1 cellular context compared by ENCODE assay signal in the genomic region with DNA sequence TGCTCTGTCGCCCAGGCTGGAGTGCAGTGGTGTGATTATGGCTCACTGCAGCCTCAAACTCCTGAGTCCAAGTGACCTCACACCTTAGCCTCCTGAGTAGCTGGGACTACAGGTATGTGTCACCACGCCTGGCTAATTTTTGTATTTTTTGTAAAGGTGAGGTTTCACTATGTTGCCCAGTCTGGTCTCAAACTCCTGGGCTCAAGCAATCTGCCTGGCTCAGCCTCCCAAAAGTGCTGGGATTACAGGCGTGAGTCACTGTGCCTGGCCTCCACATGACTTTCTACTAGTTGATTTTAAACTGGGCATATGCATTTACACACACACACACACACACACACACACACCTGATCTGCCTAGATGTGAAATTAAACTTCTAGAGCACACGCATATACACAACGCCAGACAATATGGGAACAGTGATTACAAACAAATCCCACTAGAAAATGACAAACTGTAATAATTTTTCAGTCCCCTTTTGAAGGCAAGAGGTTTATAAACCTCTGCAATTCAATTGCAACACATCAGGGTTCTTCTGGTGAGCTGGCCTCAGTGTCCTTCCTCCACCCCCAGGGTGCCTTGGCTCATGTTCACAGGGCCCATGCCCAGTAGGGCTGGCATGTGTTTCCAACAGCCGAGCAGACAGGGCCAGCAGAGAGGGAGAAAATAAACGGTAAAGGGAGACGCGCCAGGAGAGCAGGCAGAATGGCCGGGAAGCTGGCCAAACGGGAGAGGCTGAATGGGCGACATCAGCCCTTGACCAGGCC.
TF ChIP-seq lines count a peak whose summit lies in the region.

No MANE protein-coding gene starts in this region.

TF ChIP-seq in GM23338, 12 proteins besides CTCF, POLR2A, EP300 and RAD21 (continued from another document):
- TF ChIP-seq, protein P1, sequence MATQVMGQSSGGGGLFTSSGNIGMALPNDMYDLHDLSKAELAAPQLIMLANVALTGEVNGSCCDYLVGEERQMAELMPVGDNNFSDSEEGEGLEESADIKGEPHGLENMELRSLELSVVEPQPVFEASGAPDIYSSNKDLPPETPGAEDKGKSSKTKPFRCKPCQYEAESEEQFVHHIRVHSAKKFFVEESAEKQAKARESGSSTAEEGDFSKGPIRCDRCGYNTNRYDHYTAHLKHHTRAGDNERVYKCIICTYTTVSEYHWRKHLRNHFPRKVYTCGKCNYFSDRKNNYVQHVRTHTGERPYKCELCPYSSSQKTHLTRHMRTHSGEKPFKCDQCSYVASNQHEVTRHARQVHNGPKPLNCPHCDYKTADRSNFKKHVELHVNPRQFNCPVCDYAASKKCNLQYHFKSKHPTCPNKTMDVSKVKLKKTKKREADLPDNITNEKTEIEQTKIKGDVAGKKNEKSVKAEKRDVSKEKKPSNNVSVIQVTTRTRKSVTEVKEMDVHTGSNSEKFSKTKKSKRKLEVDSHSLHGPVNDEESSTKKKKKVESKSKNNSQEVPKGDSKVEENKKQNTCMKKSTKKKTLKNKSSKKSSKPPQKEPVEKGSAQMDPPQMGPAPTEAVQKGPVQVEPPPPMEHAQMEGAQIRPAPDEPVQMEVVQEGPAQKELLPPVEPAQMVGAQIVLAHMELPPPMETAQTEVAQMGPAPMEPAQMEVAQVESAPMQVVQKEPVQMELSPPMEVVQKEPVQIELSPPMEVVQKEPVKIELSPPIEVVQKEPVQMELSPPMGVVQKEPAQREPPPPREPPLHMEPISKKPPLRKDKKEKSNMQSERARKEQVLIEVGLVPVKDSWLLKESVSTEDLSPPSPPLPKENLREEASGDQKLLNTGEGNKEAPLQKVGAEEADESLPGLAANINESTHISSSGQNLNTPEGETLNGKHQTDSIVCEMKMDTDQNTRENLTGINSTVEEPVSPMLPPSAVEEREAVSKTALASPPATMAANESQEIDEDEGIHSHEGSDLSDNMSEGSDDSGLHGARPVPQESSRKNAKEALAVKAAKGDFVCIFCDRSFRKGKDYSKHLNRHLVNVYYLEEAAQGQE (IDR thresholded peaks at IDR 0.05; ENCODE audit: unreplicated experiment) = no peak
